Comparison of ENCODE assay signal across 17 cellular contexts in the genomic region with DNA sequence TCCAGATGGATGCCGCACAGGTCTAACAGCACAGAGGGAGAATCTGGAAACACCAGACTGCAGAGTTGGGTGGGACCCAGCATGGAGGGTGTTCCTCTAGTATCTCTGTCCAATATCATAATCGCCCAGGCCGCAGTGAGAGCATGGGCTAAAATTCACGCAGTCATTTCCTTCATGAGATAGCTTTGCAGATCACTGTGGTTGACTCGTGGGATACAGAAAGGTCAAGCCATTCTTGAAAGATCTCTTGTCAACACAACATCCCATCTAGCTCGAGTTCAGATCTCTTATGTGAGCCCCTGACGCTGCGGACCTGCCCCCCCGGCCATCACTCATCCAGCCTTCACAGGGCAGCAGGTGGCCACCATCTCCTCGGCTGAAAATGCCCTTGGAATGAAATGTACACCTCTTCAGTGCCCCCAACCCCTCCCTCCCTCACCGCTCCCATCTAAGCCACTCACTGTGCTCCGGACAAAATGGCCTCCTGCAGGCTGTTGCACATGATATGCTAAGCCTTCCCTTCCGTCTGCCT.
"Had no signal": no experiment of that assay in that cellular context is flagged by ENCODE, and none has a peak within 500 bp of the region (broad histone marks: within the 10 kb centered on the region; RNA-seq: fewer than 3 reads in every experiment).

No MANE protein-coding gene starts in this region.

- H3K36me3 ChIP-seq: adrenal gland, thyroid gland, WERI-Rb-1 had no signal

- H3K4me1 ChIP-seq: adrenal gland, thyroid gland had no signal

- H3K27me3 ChIP-seq: adrenal gland, thyroid gland had no signal

- H3K27ac ChIP-seq: adrenal gland, thyroid gland, WERI-Rb-1 had no signal

- ATAC-seq: effector memory CD8-positive, alpha-beta T cell; sciatic nerve; stimulated activated memory B cell treated with anti-CD40 and anti-IgM and Interleukin-4, amounts not matched to agents 10 μg/mL and 1 μg/mL and 100 μg/mL, for 72 hours had no signal

- H3K4me3 ChIP-seq: adrenal gland, thyroid gland had no signal

- FAIRE-seq: bronchial epithelial cell, urothelium cell line had no signal

- DNase-seq: activated CD4-positive, alpha-beta T cell treated with anti-CD3 and anti-CD28 coated beads for 1 hour; activated CD4-positive, alpha-beta T cell treated with anti-CD3 and anti-CD28 coated beads, Interleukin-2, amount 50 U/mL, for 4 hours; activated naive CD4-positive, alpha-beta T cell treated with anti-CD3 and anti-CD28 coated beads, Interleukin-2, amount 10 ng/mL, durations not matched to agents 7 days and 5 days; activated T-cell treated with anti-CD3 and anti-CD28 coated beads, Interleukin-2, amount 50 U/mL, for 1 hour; adrenal gland; effector memory CD8-positive, alpha-beta T cell; immature natural killer cell; kidney glomerular epithelial cell; mesenchymal stem cell; stimulated activated CD4-positive, alpha-beta T cell treated with anti-CD3 and anti-CD28 coated beads, Interleukin-4, amount 100 ng/mL, for 24 hours; T1000; WERI-Rb-1 had no signal

- H3K9me3 ChIP-seq: adrenal gland, thyroid gland had no signal
